Comparison of ENCODE assay signal across 8 cellular contexts in the genomic region with DNA sequence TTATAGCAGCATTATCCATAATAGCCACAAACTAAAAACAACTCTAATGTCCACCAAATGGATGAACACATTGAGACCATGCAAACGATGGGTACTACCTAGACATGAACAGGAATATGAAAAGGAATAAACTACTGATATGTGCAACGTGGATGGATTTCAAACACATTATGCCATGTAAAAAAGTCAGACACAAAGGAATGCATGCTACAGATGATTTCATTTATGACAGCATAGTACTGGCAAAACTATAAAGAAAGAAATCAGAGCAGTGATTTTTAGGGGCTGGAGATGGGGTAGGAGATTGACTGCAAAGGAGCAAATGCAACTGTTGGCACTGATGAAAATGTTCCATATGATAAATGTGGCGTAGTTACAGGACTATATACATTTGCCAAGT. TPM values are rescaled to one million over a fixed set of nuclear protein-coding genes. Genes with fewer than 3 reads are reported as not detected.
"Had no signal": no experiment of that assay in that cellular context is flagged by ENCODE, and none has a peak within 500 bp of the region (broad histone marks: within the 10 kb centered on the region; RNA-seq: fewer than 3 reads in every experiment).

No MANE protein-coding gene starts in this region.

- H3K4me3 ChIP-seq: HAP-1 had no signal

- H3K36me3 ChIP-seq: HAP-1 had no signal

- H3K9ac ChIP-seq: KMS-11 had no signal

- ATAC-seq: HCT116 had no signal

- H3K9me3 ChIP-seq: HAP-1 had no signal

- H3K27ac ChIP-seq: KMS-11 had no signal

- H3K4me2 ChIP-seq: KMS-11 had no signal

- DNase-seq: GOT3, H7, HFFc6, KBM-7 had no signal

- H3K4me1 ChIP-seq: HAP-1 had no signal

RNA-seq across cellular contexts. Expression of a gene that starts 13.4 kb away (rescaled TPM):
- polyA plus RNA-seq: IgD-negative memory B cell had no signal
